In genomic region chr5:37582202-37582601, GRCh38 we compare ENCODE assay signal across 33 cellular contexts.
"Had no signal": no experiment of that assay in that cellular context is flagged by ENCODE, and none has a peak within 500 bp of the region (broad histone marks: within the 10 kb centered on the region; RNA-seq: fewer than 3 reads in every experiment).

No MANE protein-coding gene starts in this region.

- DNase-seq: activated B cell treated with CpG ODN at 0.5 μM for 24 hours; activated CD4-positive, alpha-beta memory T cell treated with anti-CD3 and anti-CD28 coated beads for 36 hours; activated CD4-positive, alpha-beta T cell treated with anti-CD3 and anti-CD28 coated beads for 4 hours; activated CD4-positive, alpha-beta T cell treated with anti-CD3 and anti-CD28 coated beads, Interleukin-2, amount 10 ng/mL, durations not matched to agents 24 days and 14 days; activated CD4-positive, alpha-beta T cell treated with anti-CD3 and anti-CD28 coated beads, Interleukin-2, amount 50 U/mL, for 1 hour; activated CD4-positive, alpha-beta T cell treated with anti-CD3 and anti-CD28 coated beads, Interleukin-2, amount 50 U/mL, for 4 hours; activated CD4-positive, CD25-positive, alpha-beta regulatory T cell treated with anti-CD3 and anti-CD28 coated beads, Interleukin-2, amount 50 U/mL, for 72 hours; activated CD8-positive, alpha-beta memory T cell treated with anti-CD3 and anti-CD28 coated beads, Interleukin-2, amount 50 U/mL, for 4 hours; activated CD8-positive, alpha-beta T cell treated with anti-CD3 and anti-CD28 coated beads for 36 hours; activated effector memory CD4-positive, alpha-beta T cell treated with anti-CD3 and anti-CD28 coated beads, Interleukin-2, amount 50 U/mL, for 16 hours; activated gamma-delta T cell treated with Interleukin-2 at 50 U/mL for 16 hours; activated naive CD4-positive, alpha-beta T cell; activated naive CD4-positive, alpha-beta T cell treated with anti-CD3 and anti-CD28 coated beads for 36 hours; activated naive CD4-positive, alpha-beta T cell treated with anti-CD3 and anti-CD28 coated beads, Interleukin-2, amount 50 U/mL, for 16 hours; activated naive CD8-positive, alpha-beta T cell treated with anti-CD3 and anti-CD28 coated beads for 36 hours; activated T-cell treated with anti-CD3 and anti-CD28 coated beads for 4 hours; activated T-cell treated with anti-CD3 and anti-CD28 coated beads, Interleukin-2, amount 50 U/mL, for 1 hour; activated T-cell treated with anti-CD3 and anti-CD28 coated beads, Interleukin-2, amount 50 U/mL, for 4 hours; activated T-cell treated with anti-CD3 and anti-CD28 coated beads, Interleukin-2, amount 50 U/mL, for 72 hours; adrenal gland; amniotic stem cell; aorta; body of pancreas; brain microvascular endothelial cell; cerebellar nuclear complex; T-helper 2 cell; T-helper 9 cell had no signal

- H3K36me3 ChIP-seq: adrenal gland, brain microvascular endothelial cell, breast epithelium had no signal

- H3K9me3 ChIP-seq: adrenal gland, body of pancreas, breast epithelium had no signal

- H3K4me3 ChIP-seq: adrenal gland, body of pancreas, breast epithelium had no signal

- H3K4me1 ChIP-seq: adrenal gland, body of pancreas, breast epithelium had no signal

- H3K27ac ChIP-seq: adrenal gland, body of pancreas, brain microvascular endothelial cell, breast epithelium, VCaP had no signal

- H3K27me3 ChIP-seq: adrenal gland, body of pancreas, brain microvascular endothelial cell, breast epithelium had no signal

- ATAC-seq: activated CD8-positive, alpha-beta T cell treated with anti-CD3 and anti-CD28 coated beads for 36 hours; activated naive CD4-positive, alpha-beta T cell treated with anti-CD3 and anti-CD28 coated beads, Interleukin-2, amount 50 U/mL, for 72 hours; activated T-cell treated with anti-CD3 and anti-CD28 coated beads, Interleukin-2, amount 50 U/mL, for 4 hours; activated T-cell treated with anti-CD3 and anti-CD28 coated beads, Interleukin-2, amount 50 U/mL, for 72 hours; activated T-helper 17 cell treated with anti-CD3 and anti-CD28 coated beads, Interleukin-2, amount 50 U/mL, for 72 hours; body of pancreas had no signal

- FAIRE-seq: astrocyte, TTC549 had no signal
